In genomic region chr3:127083778-127084355, GRCh38 we compare ENCODE assay signal across 17 cellular contexts.
DNase-seq lines count a peak whose midpoint lies in the region; ATAC-seq, FAIRE-seq and TF ChIP-seq lines count a peak whose summit lies in the region.
"Had no signal": no experiment of that assay in that cellular context is flagged by ENCODE, and none has a peak within 500 bp of the region (broad histone marks: within the 10 kb centered on the region; RNA-seq: fewer than 3 reads in every experiment).

No MANE protein-coding gene starts in this region.

- H3K4me3 ChIP-seq in SK-N-SH (ENCODE audit: low read depth in 2 of 2, low read length in 1 of 2) = no peak overlapping the region
- H3K4me3 ChIP-seq in Panc1 (ENCODE audit: low read depth in 2 of 2, low read length in 2 of 2) = no peak overlapping the region
- H3K4me3 ChIP-seq in HepG2 (replicated peaks in 1 of 3; ENCODE audit: insufficient read depth in 1 of 3, low read depth in 2 of 3, low read length in 3 of 3) = no peak overlapping the region
- H3K4me3 ChIP-seq: MG63 had no signal

- H2AFZ ChIP-seq in SK-N-SH (ENCODE audit: low read depth) (no peak overlapping the region), HepG2 (ENCODE audit: low read length) (no peak overlapping the region)

- TF ChIP-seq RAD21 in SK-N-SH (IDR thresholded peaks at IDR 0.05; ENCODE audit: low read length) (no peak), HepG2 (CRISPR knock-in tag; IDR thresholded peaks at IDR 0.05) (no peak)

- in situ Hi-C loops in Panc1 (cut with HindIII; ENCODE audit: low pct_unique_long_range_greater_than_20kb, low sequenced_read_pairs) (no loop called here), HepG2 (cut with HindIII; ENCODE audit: extremely low pct_ligation_motif_present, low pct_unique_long_range_greater_than_20kb) (no loop called here)

- 68% methylated on average over 8 of the region's 11 CpGs for WGBS in SK-N-SH (ENCODE audit: low lambda C conversion rate)
- 11% methylated on average over 8 of the region's 11 CpGs for WGBS in HepG2 (ENCODE audit: low lambda C conversion rate)

- intact Hi-C loops in Panc1 (cut with micrococcal nuclease; ENCODE audit: unreplicated experiment) = no loop called here
- intact Hi-C loops in HepG2 (cut with micrococcal nuclease; ENCODE audit: unreplicated experiment) = no loop called here

- H3K36me3 Mint-ChIP-seq in stimulated activated effector memory CD8-positive, alpha-beta T cell treated with anti-CD3 and anti-CD28 coated beads, Interleukin-12 subunit alpha, Interleukin-12 subunit beta, amount 100 ng/mL, for 72 hours = no peaks in the 10 kb centered on the region
- H3K36me3 Mint-ChIP-seq: CD4-positive, alpha-beta memory T cell had no signal

- no peaks in the 10 kb centered on the region for H3K9me2 ChIP-seq in SK-N-SH

- H3K9ac ChIP-seq in SK-N-SH = no peak overlapping the region
- H3K9ac ChIP-seq in HepG2 (ENCODE audit: insufficient read depth, low read depth, low read length) = no peak overlapping the region
- H3K9ac ChIP-seq: KMS-11 had no signal

- H3K4me3 Mint-ChIP-seq in stimulated activated effector memory CD8-positive, alpha-beta T cell treated with anti-CD3 and anti-CD28 coated beads, Interleukin-12 subunit alpha, Interleukin-12 subunit beta, amount 100 ng/mL, for 72 hours = no peak overlapping the region

- H3K79me2 ChIP-seq in SK-N-SH (ENCODE audit: insufficient read depth) (no peaks in the 10 kb centered on the region), HepG2 (ENCODE audit: insufficient read depth, low read length) (no peaks in the 10 kb centered on the region)

- POLR2A ChIA-PET in SK-N-SH (lab: Yijun Ruan, JAX) = no interaction called here
- POLR2A ChIA-PET in Panc1 (lab: Charles Lee) = no interaction called here
- POLR2A ChIA-PET in HepG2 (lab: Yijun Ruan, JAX) = no interaction called here

- no peak overlapping the region for H3K27ac Mint-ChIP-seq in stimulated activated effector memory CD8-positive, alpha-beta T cell treated with anti-CD3 and anti-CD28 coated beads, Interleukin-12 subunit alpha, Interleukin-12 subunit beta, amount 100 ng/mL, for 72 hours
- H3K27ac Mint-ChIP-seq: CD4-positive, alpha-beta memory T cell had no signal

- peaks cover 0 to 7% of the 10 kb centered on the region in 2 experiments; a peak in 1 of 4 replicates for H3K4me1 ChIP-seq in SK-N-SH (ENCODE audit: control insufficient read depth in 1 of 2, insufficient read depth in 2 of 2, low read depth in 1 of 2, low read length in 1 of 2)
- no peaks in the 10 kb centered on the region for H3K4me1 ChIP-seq in Panc1 (ENCODE audit: control insufficient read depth, insufficient read depth, low read length)
- peaks cover 14% of the 10 kb centered on the region for H3K4me1 ChIP-seq in HepG2 (ENCODE audit: insufficient read depth, low read length)

- FAIRE-seq in HepG2 (lab: Jason Lieb, UNC) = no peak
- FAIRE-seq: H54 had no signal

- H3K36me3 ChIP-seq in SK-N-SH (replicated peaks in 1 of 2; ENCODE audit: control insufficient read depth in 1 of 2, insufficient read depth in 2 of 2, low read length in 1 of 2) (no peaks in the 10 kb centered on the region), Panc1 (ENCODE audit: control insufficient read depth, insufficient read depth, low read length) (no peaks in the 10 kb centered on the region), HepG2 (replicated peaks in 1 of 2; ENCODE audit: control insufficient read depth in 1 of 2, insufficient read depth in 2 of 2, low read length in 2 of 2) (no peaks in the 10 kb centered on the region)
- H3K36me3 ChIP-seq: MG63 had no signal

- H3K9me3 Mint-ChIP-seq in stimulated activated effector memory CD8-positive, alpha-beta T cell treated with anti-CD3 and anti-CD28 coated beads, Interleukin-12 subunit alpha, Interleukin-12 subunit beta, amount 100 ng/mL, for 72 hours = no peaks in the 10 kb centered on the region
- H3K9me3 Mint-ChIP-seq: CD4-positive, alpha-beta memory T cell had no signal

- CTCF ChIA-PET in SK-N-SH (lab: Yijun Ruan, JAX) (no interaction called here), Panc1 (lab: Charles Lee) (no interaction called here), HepG2 (lab: Yijun Ruan, JAX; ENCODE audit: low intra/inter-chr PET ratio, low total read pairs) (no interaction called here)

- BruUV-seq in Panc1 (replicated peaks; lab: Mats Ljungman, UMichigan) (no TSS peak), HepG2 (replicated peaks; lab: Mats Ljungman, UMichigan) (no TSS peak)

- H4K20me1 ChIP-seq in SK-N-SH (ENCODE audit: insufficient read depth) (no peaks in the 10 kb centered on the region), HepG2 (ENCODE audit: insufficient read depth, low read length) (no peaks in the 10 kb centered on the region)

- peak; percentile 33; the same call in 1 of the 3 replicates for ATAC-seq in SK-N-SH treated with all-trans-retinoic acid at 6 μM for 48 hours
- ATAC-seq in Panc1 = peak; percentile 41; the same call in 1 of the 2 replicates
- ATAC-seq in HepG2 = no peak
- ATAC-seq in stimulated activated effector memory CD8-positive, alpha-beta T cell treated with anti-CD3 and anti-CD28 coated beads, Interleukin-12 subunit alpha, Interleukin-12 subunit beta, amount 100 ng/mL, for 72 hours = peak; percentile 6
- ATAC-seq in HG03442 (IDR thresholded peaks at IDR 0.05; ENCODE audit: unreplicated experiment) = no peak
- no peak for ATAC-seq in GM21515 (IDR thresholded peaks at IDR 0.05; ENCODE audit: unreplicated experiment)

- TF ChIP-seq EP300 in SK-N-SH (IDR thresholded peaks at IDR 0.05; ENCODE audit: borderline replicate concordance in 1 of 2, low read depth in 1 of 2, low read length in 1 of 2) (no peak), HepG2 (IDR thresholded peaks at IDR 0.05; ENCODE audit: low read depth in 2 of 2, low read length in 2 of 2) (no peak), HepG2 (CRISPR knock-in tag; IDR thresholded peaks at IDR 0.05; ENCODE audit: borderline replicate concordance) (no peak)

- no peaks in the 10 kb centered on the region for H3K4me1 Mint-ChIP-seq in stimulated activated effector memory CD8-positive, alpha-beta T cell treated with anti-CD3 and anti-CD28 coated beads, Interleukin-12 subunit alpha, Interleukin-12 subunit beta, amount 100 ng/mL, for 72 hours
- H3K4me1 Mint-ChIP-seq: CD4-positive, alpha-beta memory T cell had no signal

- no peaks in the 10 kb centered on the region for H3K27me3 ChIP-seq in SK-N-SH (ENCODE audit: insufficient read depth)
- no peaks in the 10 kb centered on the region for H3K27me3 ChIP-seq in Panc1 (ENCODE audit: control insufficient read depth, insufficient read depth, low read length)
- H3K27me3 ChIP-seq in HepG2 (ENCODE audit: control insufficient read depth in 1 of 2, insufficient read depth in 2 of 2, low read length in 2 of 2) = peaks cover 2 to 66% of the 10 kb centered on the region in 2 experiments; a peak in 4 of 5 replicates
- H3K27me3 ChIP-seq: MG63 had no signal

- H3K27ac ChIP-seq in SK-N-SH (ENCODE audit: low read depth in 2 of 2, low read length in 1 of 2) (no peak overlapping the region), Panc1 (ENCODE audit: low read length) (no peak overlapping the region), HepG2 (ENCODE audit: extremely low read length, insufficient read depth, low read length) (no peak overlapping the region)
- H3K27ac ChIP-seq: KMS-11 had no signal

- no peaks in the 10 kb centered on the region for H3K9me3 ChIP-seq in SK-N-SH
- H3K9me3 ChIP-seq in Panc1 (ENCODE audit: control insufficient read depth, insufficient read depth, low read depth, low read length) = no peaks in the 10 kb centered on the region
- no peaks in the 10 kb centered on the region for H3K9me3 ChIP-seq in HepG2 (ENCODE audit: low read length)
- H3K9me3 ChIP-seq: MG63 had no signal

- H3F3A ChIP-seq in SK-N-SH (replicated peaks; ENCODE audit: insufficient read depth) = no peaks in the 10 kb centered on the region

- H3K4me2 ChIP-seq in SK-N-SH (no peak overlapping the region), HepG2 (ENCODE audit: low read depth, low read length) (no peak overlapping the region)
- H3K4me2 ChIP-seq: KMS-11 had no signal

- TF ChIP-seq CTCF in SK-N-SH (IDR thresholded peaks at IDR 0.05) (no peak), Panc1 (IDR thresholded peaks at IDR 0.05) (no peak), HepG2 (CRISPR knock-in tag; IDR thresholded peaks at IDR 0.05) (no peak)

- TF ChIP-seq POLR2A in HepG2 (IDR thresholded peaks at IDR 0.05; ENCODE audit: insufficient read depth in 1 of 2, low read depth in 2 of 2, low read length in 2 of 2) = no peak

- DNase-seq in SK-N-SH (no peak), Panc1 (ENCODE audit: low read depth, low spot score) (no peak), HepG2 (ENCODE audit: low spot score) (no peak), RKO (ENCODE audit: low spot score) (no peak)
- DNase-seq in stimulated activated effector memory CD8-positive, alpha-beta T cell treated with anti-CD3 and anti-CD28 coated beads, Interleukin-12 subunit alpha, Interleukin-12 subunit beta, amount 100 ng/mL, for 72 hours (ENCODE audit: low spot score in 2 of 2) = no peak
- DNase-seq: ACHN; CD4-positive, alpha-beta memory T cell; GF-D8; MG63; NCI-H2029; NCI-H226; NCI-H69 had no signal

TF ChIP-seq in SK-N-SH, 30 proteins besides CTCF, POLR2A, EP300 and RAD21 (continues in another document):
- no peak for TF ChIP-seq NFIC (IDR thresholded peaks at IDR 0.05; ENCODE audit: borderline replicate concordance)
- TF ChIP-seq TEAD4 (IDR thresholded peaks at IDR 0.05; ENCODE audit: borderline replicate concordance, insufficient read depth) = no peak
- TF ChIP-seq GATA2 (CRISPR knock-in tag; IDR thresholded peaks at IDR 0.05) = no peak
- TF ChIP-seq MEF2A (IDR thresholded peaks at IDR 0.05; ENCODE audit: borderline replicate concordance, low read depth) = no peak

TF ChIP-seq in HepG2, 621 proteins besides CTCF, POLR2A, EP300 and RAD21:
- TF ChIP-seq NR2C2 (CRISPR knock-in tag; IDR thresholded peaks at IDR 0.05; ENCODE audit: borderline replicate concordance) (no peak), MNT (IDR thresholded peaks at IDR 0.05) (peak; percentile 51), ZNF329 (CRISPR knock-in tag; IDR thresholded peaks at IDR 0.05; ENCODE audit: low read depth) (no peak)

Comparison
In these comparisons a context has a peak if more than half of its experiments do, and no peak if none do; other contexts are left out.
1. ATAC-seq: peak in SK-N-SH treated with all-trans-retinoic acid at 6 μM for 48 hours (single experiment), Panc1 (single experiment) and stimulated activated effector memory CD8-positive, alpha-beta T cell treated with anti-CD3 and anti-CD28 coated beads, Interleukin-12 subunit alpha, Interleukin-12 subunit beta, amount 100 ng/mL, for 72 hours (single experiment); none in HepG2 (single experiment), HG03442 (single experiment) and GM21515 (single experiment).